ENCODE assay signal across 21 cellular contexts in genomic region chr4:10179957-10180602, GRCh38.
A peak's percentile ranks its signal among the peaks of the same experiment; 100 is the strongest.
DNase-seq lines count a peak whose midpoint lies in the region; ATAC-seq, FAIRE-seq and TF ChIP-seq lines count a peak whose summit lies in the region.
"Had no signal": no experiment of that assay in that cellular context is flagged by ENCODE, and none has a peak within 500 bp of the region (broad histone marks: within the 10 kb centered on the region; RNA-seq: fewer than 3 reads in every experiment).

No MANE protein-coding gene starts in this region.

- peaks cover 30% of the 10 kb centered on the region for H3K9me3 Mint-ChIP-seq in activated CD4-positive, alpha-beta T cell treated with anti-CD3 and anti-CD28 coated beads, Interleukin-2, amount 10 ng/mL, durations not matched to agents 7 days and 5 days
- H3K9me3 Mint-ChIP-seq: nephron, type B pancreatic cell had no signal

- ATAC-seq in K562 (no peak), HG03196 (IDR thresholded peaks at IDR 0.05; ENCODE audit: unreplicated experiment) (no peak)
- ATAC-seq: psoas muscle had no signal

- in situ Hi-C loops in K562 (cut with MboI), result no loop called here

- no peaks in the 10 kb centered on the region for H3K27me3 Mint-ChIP-seq in activated CD4-positive, alpha-beta T cell treated with anti-CD3 and anti-CD28 coated beads, Interleukin-2, amount 10 ng/mL, durations not matched to agents 7 days and 5 days
- H3K27me3 Mint-ChIP-seq: T-helper 17 cell had no signal

- POLR2A ChIA-PET in activated CD4-positive, alpha-beta T cell treated with anti-CD3 and anti-CD28 coated beads, Interleukin-2, amount 10 ng/mL, durations not matched to agents 7 days and 5 days (lab: Charles Lee), result no interaction called here
- POLR2A ChIA-PET in K562 (lab: Yijun Ruan, JAX), result interaction anchor here (3.3 to 4.7 kb wide), 2 partner anchors 8 to 62 kb away, joined by 37 to 41 read pairs; partner anchors contain the start of gene WDR1

- no peak; a peak in 1 of 4 replicates for TF ChIP-seq RAD21 in K562 (CRISPR knock-in tag; conservative IDR thresholded peaks at IDR 0.05 in 1 of 2, IDR thresholded peaks at IDR 0.05 in 1 of 2)

- peaks cover 25% of the 10 kb centered on the region for H3K36me3 Mint-ChIP-seq in activated CD4-positive, alpha-beta T cell treated with anti-CD3 and anti-CD28 coated beads, Interleukin-2, amount 10 ng/mL, durations not matched to agents 7 days and 5 days (ENCODE audit: low read depth)
- H3K36me3 Mint-ChIP-seq: type B pancreatic cell had no signal

- H3K9ac ChIP-seq in K562 (ENCODE audit: insufficient read depth in 1 of 2, low read depth in 2 of 2, low read length in 2 of 2), result peak overlapping the region in 1 of 2 experiments; percentile 80; a peak in 2 of 4 replicates

- peaks cover 13% of the 10 kb centered on the region for H3K36me3 ChIP-seq in K562 (ENCODE audit: control insufficient read depth, insufficient read depth, low read length)
- H3K36me3 ChIP-seq in osteoblast (ENCODE audit: insufficient read depth, low read length), result no peaks in the 10 kb centered on the region

- H3K4me2 ChIP-seq in K562 (ENCODE audit: insufficient read depth, low read length), result peak overlapping the region; percentile 70
- no peak overlapping the region for H3K4me2 ChIP-seq in osteoblast (ENCODE audit: insufficient read depth, low read length)
- H3K4me2 ChIP-seq: hepatocyte had no signal

- no peak for TF ChIP-seq POLR2A in K562 (conservative IDR thresholded peaks at IDR 0.05)

- TF ChIP-seq EP300 in K562 (IDR thresholded peaks at IDR 0.05; ENCODE audit: low read length), result no peak

- peaks cover 49% of the 10 kb centered on the region for H3K4me1 Mint-ChIP-seq in activated CD4-positive, alpha-beta T cell treated with anti-CD3 and anti-CD28 coated beads, Interleukin-2, amount 10 ng/mL, durations not matched to agents 7 days and 5 days
- H3K4me1 Mint-ChIP-seq: nephron had no signal

- H3K27ac ChIP-seq in K562 (ENCODE audit: extremely low read depth, low read depth, low read length) (peak overlapping the region; percentile 100), osteoblast (ENCODE audit: low read depth, low read length) (peak overlapping the region; percentile 81)
- H3K27ac ChIP-seq: hepatocyte, psoas muscle had no signal

- FAIRE-seq in K562 (lab: Jason Lieb, UNC), result no peak
- FAIRE-seq: A204.1, GM12891 had no signal

- intact Hi-C loops in K562 (cut with micrococcal nuclease), result loop anchor here (2.0 to 5.0 kb wide), 3 partner anchors 61 to 147 kb away; partner anchors contain the start of gene WDR1

- H3K4me3 ChIP-seq in K562 (no peak overlapping the region), osteoblast (ENCODE audit: insufficient read depth, low read length) (no peak overlapping the region)
- H3K4me3 ChIP-seq: hepatocyte, psoas muscle had no signal

- no TSS peak for BruUV-seq in K562 (replicated peaks; lab: Mats Ljungman, UMichigan)

- H3K79me2 ChIP-seq in K562 (ENCODE audit: control insufficient read depth, insufficient read depth, low read length) (peaks cover 43% of the 10 kb centered on the region), osteoblast (ENCODE audit: insufficient read depth, low read length) (no peaks in the 10 kb centered on the region)
- H3K79me2 ChIP-seq: hepatocyte had no signal

- H3K9me3 ChIP-seq in K562 (replicated peaks; ENCODE audit: control insufficient read depth, insufficient read depth, low read depth, low read length), result peaks cover 3% of the 10 kb centered on the region
- no peaks in the 10 kb centered on the region for H3K9me3 ChIP-seq in osteoblast (ENCODE audit: low read depth, low read length)
- H3K9me3 ChIP-seq: Caco-2, psoas muscle had no signal

- peak overlapping the region; percentile 89 for H3K27ac Mint-ChIP-seq in activated CD4-positive, alpha-beta T cell treated with anti-CD3 and anti-CD28 coated beads, Interleukin-2, amount 10 ng/mL, durations not matched to agents 7 days and 5 days
- H3K27ac Mint-ChIP-seq: nephron, T-helper 17 cell, type B pancreatic cell had no signal

- no peak for DNase-seq in activated CD4-positive, alpha-beta T cell treated with anti-CD3 and anti-CD28 coated beads, Interleukin-2, amount 10 ng/mL, durations not matched to agents 7 days and 5 days
- no peak for DNase-seq in activated CD4-positive, alpha-beta T cell treated with anti-CD3 and anti-CD28 coated beads, Interleukin-2, amount 50 U/mL, for 1 hour
- DNase-seq in GM03348 (ENCODE audit: low spot score), result peak; percentile 76
- DNase-seq in K562 (ENCODE audit: extremely low read depth in 1 of 4, low spot score in 3 of 4), result no peak
- DNase-seq in osteoblast (ENCODE audit: insufficient read length, low spot score, missing footprints), result no peak
- DNase-seq in NCI-H526 treated with DMSO at 0.1 percent for 48 hours (lab: John Stamatoyannopoulos, UW), result no peak
- DNase-seq in cerebellar nuclear complex (lab: John Stamatoyannopoulos, UW), result no peak
- DNase-seq: activated CD8-positive, alpha-beta memory T cell treated with anti-CD3 and anti-CD28 coated beads, Interleukin-2, amount 50 U/mL, for 4 hours; Caco-2; mammary epithelial cell; NCI-H1930; NCI-H510A treated with DMSO at 0.1 percent for 48 hours; psoas muscle; SHP77 treated with DMSO at 0.1 percent for 48 hours; T-helper 17 cell had no signal

- H3K4me1 ChIP-seq in K562 (replicated peaks in 1 of 2; ENCODE audit: control insufficient read depth in 2 of 2, insufficient read depth in 2 of 2, low read length in 2 of 2) (peaks cover 24 to 84% of the 10 kb centered on the region in 2 experiments), osteoblast (ENCODE audit: insufficient read depth, low read length) (peaks cover 38% of the 10 kb centered on the region)

- H4K20me1 ChIP-seq in K562 (replicated peaks; ENCODE audit: control insufficient read depth, insufficient read depth, low read length) (no peaks in the 10 kb centered on the region), osteoblast (ENCODE audit: insufficient read depth, low read length) (no peaks in the 10 kb centered on the region)

- H3K4me3 Mint-ChIP-seq in activated CD4-positive, alpha-beta T cell treated with anti-CD3 and anti-CD28 coated beads, Interleukin-2, amount 10 ng/mL, durations not matched to agents 7 days and 5 days, result no peak overlapping the region
- H3K4me3 Mint-ChIP-seq: nephron, T-helper 17 cell, type B pancreatic cell had no signal

- no peak for TF ChIP-seq CTCF in K562 (IDR thresholded peaks at IDR 0.05 in 2 of 3, conservative IDR thresholded peaks at IDR 0.05 in 1 of 3; ENCODE audit: insufficient read depth in 2 of 3, low read depth in 1 of 3, low read length in 3 of 3)
- TF ChIP-seq CTCF in osteoblast (IDR thresholded peaks at IDR 0.05; ENCODE audit: extremely low read depth, low read depth, low read length), result no peak

- no peaks in the 10 kb centered on the region for H3K9me1 ChIP-seq in K562 (ENCODE audit: control insufficient read depth, insufficient read depth, low read length)

- WGBS in K562 (ENCODE audit: insufficient coverage, low coverage, missing lambda C conversion rate), result 41% methylated on average over 4 of the region's 4 CpGs

- H3K27me3 ChIP-seq in K562 (ENCODE audit: control insufficient read depth in 2 of 2, insufficient read depth in 2 of 2, low read length in 2 of 2) (no peaks in the 10 kb centered on the region), osteoblast (ENCODE audit: insufficient read depth, low read length) (no peaks in the 10 kb centered on the region)
- H3K27me3 ChIP-seq: hepatocyte had no signal

- H2AFZ ChIP-seq in K562 (ENCODE audit: low read depth, low read length) (0 out of 2 replicates have a peak overlapping the region, but pooled peaks have one; percentile 22), osteoblast (ENCODE audit: low read length) (no peak overlapping the region)
- H2AFZ ChIP-seq: hepatocyte had no signal

- CTCF ChIA-PET in activated CD4-positive, alpha-beta T cell treated with anti-CD3 and anti-CD28 coated beads, Interleukin-2, amount 10 ng/mL, durations not matched to agents 7 days and 5 days (lab: Charles Lee), result interaction anchor here (1.6 to 2.7 kb wide), 3 partner anchors 9 to 15 kb away, joined by 4 to 9 read pairs (median 6); no protein-coding TSS in a partner anchor
- CTCF ChIA-PET in K562 (lab: Yijun Ruan, JAX; ENCODE audit: low intra/inter-chr PET ratio), result no interaction called here

TF ChIP-seq in K562, 482 proteins besides CTCF, POLR2A, EP300 and RAD21 (continues in another document):
- TF ChIP-seq GTF3C2 (IDR thresholded peaks at IDR 0.05; ENCODE audit: borderline replicate concordance, extremely low read depth, insufficient read length), result no peak
- TF ChIP-seq MXD1 (CRISPR knock-in tag; IDR thresholded peaks at IDR 0.05; ENCODE audit: borderline replicate concordance, poor library complexity, severe bottlenecking), result no peak
